8 cellular contexts compared by ENCODE assay signal in genomic region chr17:4950757-4951204, GRCh38. TPM values are rescaled to one million over a fixed set of nuclear protein-coding genes. Genes with fewer than 3 reads are reported as not detected.
DNase-seq lines count a peak whose midpoint lies in the region; ATAC-seq and TF ChIP-seq lines count a peak whose summit lies in the region.

TSS of gene ENO3 (plus strand) at chr17:4951119. CDS start at chr17:4951830, 711 bp downstream.

- H3K9me3 Mint-ChIP-seq in endodermal cell = no peaks in the 10 kb centered on the region
- H3K9me3 Mint-ChIP-seq in nephron = no peaks in the 10 kb centered on the region

- peaks cover 11% of the 10 kb centered on the region for H4K20me1 ChIP-seq in OCI-LY7 (ENCODE audit: insufficient read depth, low read length)

- H3K27ac ChIP-seq in OCI-LY7 (ENCODE audit: low read depth, low read length, poor library complexity, severe bottlenecking) (peak within 1 kb of the TSS; percentile 99), endodermal cell (ENCODE audit: low read depth, low read length) (peak within 1 kb of the TSS; percentile 96)

- H3K4me1 Mint-ChIP-seq in endodermal cell (peaks cover 25% of the 10 kb centered on the region), nephron (peaks cover 40% of the 10 kb centered on the region)

- H3K36me3 ChIP-seq in OCI-LY7 (ENCODE audit: insufficient read depth, low read length) (peaks cover 25% of the 10 kb centered on the region), endodermal cell (ENCODE audit: control insufficient read depth, insufficient read depth, low read length) (peaks cover 17% of the 10 kb centered on the region)

- no peaks in the 10 kb centered on the region for H3K27me3 ChIP-seq in endodermal cell (ENCODE audit: control insufficient read depth, insufficient read depth, low read length, poor library complexity, severe bottlenecking)

- DNase-seq in DMS79 treated with DMSO at 0.1 percent for 48 hours (lab: John Stamatoyannopoulos, UW) (peak; percentile 71), DMS79 (lab: John Stamatoyannopoulos, UW) (no peak), OCI-LY7 (ENCODE audit: low spot score) (peak; percentile 36), endodermal cell (peak; percentile 77)
- no peak for DNase-seq in activated CD4-positive, alpha-beta T cell treated with anti-CD3 and anti-CD28 coated beads for 4 hours

- peaks cover 11% of the 10 kb centered on the region for H3K36me3 Mint-ChIP-seq in endodermal cell (ENCODE audit: low read depth)
- H3K36me3 Mint-ChIP-seq in nephron (ENCODE audit: low read depth) = peaks cover 11% of the 10 kb centered on the region

- peak within 1 kb of the TSS; percentile 44 for H3K9ac ChIP-seq in endodermal cell (ENCODE audit: extremely low read depth, low read length, poor library complexity, severe bottlenecking)

- ATAC-seq in GM18861 (IDR thresholded peaks at IDR 0.05; ENCODE audit: unreplicated experiment) (no peak), GM18867 (IDR thresholded peaks at IDR 0.05; ENCODE audit: unreplicated experiment) (no peak)

- H3K4me1 ChIP-seq in OCI-LY7 (ENCODE audit: insufficient read depth, low read length, poor library complexity, severe bottlenecking) (peaks cover 31% of the 10 kb centered on the region), endodermal cell (ENCODE audit: control insufficient read depth, insufficient read depth, low read length) (peaks cover 9% of the 10 kb centered on the region)

- H3K9me3 ChIP-seq in OCI-LY7 (ENCODE audit: low read length) = no peaks in the 10 kb centered on the region
- H3K9me3 ChIP-seq in endodermal cell (ENCODE audit: control insufficient read depth, low read length) = no peaks in the 10 kb centered on the region

- WGBS in endodermal cell (ENCODE audit: insufficient coverage in 1 of 2, insufficient read length in 1 of 2), 2 experiments = 32 to 56% methylated on average over 3 to 7 of the region's 7 CpGs

- peak within 1 kb of the TSS; percentile 93 for H3K4me2 ChIP-seq in OCI-LY7 (ENCODE audit: low read length)

- TF ChIP-seq CTCF in OCI-LY7 (conservative IDR thresholded peaks at IDR 0.05; ENCODE audit: low read length) (no peak), endodermal cell (conservative IDR thresholded peaks at IDR 0.05) (no peak), nephron (IDR thresholded peaks at IDR 0.05; ENCODE audit: unreplicated experiment in 3 of 3) (no peak)

- CTCF ChIA-PET in OCI-LY7 (lab: Charles Lee; ENCODE audit: unreplicated experiment) = interaction anchor here (1.2 kb wide), 1 partner anchor 17 kb away, joined by 3 read pairs; the partner anchor contains the start of gene SPAG7

- H3K9me2 ChIP-seq in OCI-LY7 (ENCODE audit: insufficient read depth, low read length) = no peaks in the 10 kb centered on the region

- H3K27me3 Mint-ChIP-seq in endodermal cell (ENCODE audit: insufficient read depth) = no peaks in the 10 kb centered on the region
- no peaks in the 10 kb centered on the region for H3K27me3 Mint-ChIP-seq in nephron (ENCODE audit: low read depth)

- peak within 1 kb of the TSS; percentile 87 for H3K27ac Mint-ChIP-seq in endodermal cell
- H3K27ac Mint-ChIP-seq in nephron = peak within 1 kb of the TSS; percentile 88 to 98 (median 98)

- no TSS peak for BruUV-seq in OCI-LY7 (replicated peaks; lab: Mats Ljungman, UMichigan)

- POLR2A ChIA-PET in OCI-LY7 (lab: Charles Lee) = interaction anchor here (0.7 to 5.9 kb wide), 3 partner anchors 11 to 17 kb away, joined by 3 to 51 read pairs (median 18); partner anchors contain the start of genes RNF167, SLC25A11 and SPAG7

- intact Hi-C loops in OCI-LY7 (cut with micrococcal nuclease; ENCODE audit: unreplicated experiment) = no loop called here

- H3K79me2 ChIP-seq in OCI-LY7 (ENCODE audit: insufficient read depth, low read depth, low read length) = peaks cover 25% of the 10 kb centered on the region

- H3K4me3 ChIP-seq in OCI-LY7 (ENCODE audit: low read depth, low read length, poor library complexity, severe bottlenecking) (peak within 1 kb of the TSS; percentile 100), endodermal cell (ENCODE audit: low read length) (peak within 1 kb of the TSS; percentile 80)

- H3K4me3 Mint-ChIP-seq in endodermal cell = peak within 1 kb of the TSS; percentile 93
- H3K4me3 Mint-ChIP-seq in nephron = peak within 1 kb of the TSS; percentile 83 to 89 (median 84)

- peak within 1 kb of the TSS; percentile 48; the same call in 1 of the 2 replicates for H2AFZ ChIP-seq in OCI-LY7 (ENCODE audit: low read length)

RNA-seq across cellular contexts. Expression of gene ENO3, which starts in this region (rescaled TPM):
- 14.6 and 24.6 TPM in 2 replicates for total RNA-seq in OCI-LY7 (2014; rRNA removed; shearing (Covaris generic))
- total RNA-seq in OCI-LY7 (2022) = 79.4 and 80.4 TPM in 2 replicates
- 10 to 100 TPM; 34.1 to 53.6 TPM for total RNA-seq in endodermal cell
- 57.3 TPM for polyA plus RNA-seq in endodermal cell (2013, experiment 1 of 2)
- 57.5 TPM for polyA plus RNA-seq in endodermal cell (2013, experiment 2 of 2)

Comparison
In these comparisons a context has a peak if more than half of its experiments do, and no peak if none do; other contexts are left out.
1. DNase-seq: peak in DMS79 treated with DMSO at 0.1 percent for 48 hours (single experiment), OCI-LY7 (single experiment) and endodermal cell (single experiment); none in DMS79 (single experiment) and activated CD4-positive, alpha-beta T cell treated with anti-CD3 and anti-CD28 coated beads for 4 hours (0 of 2).